ENCODE assay signal across 11 cellular contexts in the genomic region with DNA sequence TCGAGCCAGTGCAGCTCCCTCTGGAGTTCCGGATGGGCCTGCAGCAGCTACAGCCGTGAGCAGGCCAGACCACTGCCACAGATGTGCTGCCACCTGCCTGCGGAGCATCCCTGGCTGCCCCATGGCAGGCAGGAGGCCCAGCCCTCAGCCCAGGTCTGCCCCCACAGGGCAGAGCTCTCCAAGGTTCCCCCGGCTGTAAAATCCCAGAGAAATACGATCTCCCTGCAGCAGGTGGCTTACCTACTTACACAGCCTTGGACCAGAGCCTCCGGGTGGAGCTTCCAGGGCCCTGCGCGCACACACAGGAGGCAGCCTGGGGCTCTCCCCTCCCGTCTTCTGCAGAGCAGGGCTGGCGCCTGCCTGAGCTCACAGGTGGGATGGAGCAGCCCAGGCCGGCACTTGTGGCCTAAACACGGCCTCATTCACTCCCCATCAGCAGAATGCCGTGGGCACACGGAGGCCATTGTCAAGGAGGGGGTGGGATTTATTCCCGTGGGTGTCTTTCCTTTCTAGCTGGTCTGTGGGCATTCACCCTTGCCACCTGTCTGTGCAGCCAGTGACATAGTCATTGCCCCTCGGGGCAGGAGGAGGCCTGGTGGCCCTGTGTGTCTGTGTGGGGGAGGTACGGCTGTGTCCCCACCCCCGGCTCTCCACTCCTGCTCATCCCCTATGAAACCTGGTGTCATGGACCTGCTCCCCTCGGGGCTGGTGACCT.
DNase-seq lines count a peak whose midpoint lies in the region; ATAC-seq and TF ChIP-seq lines count a peak whose summit lies in the region.
"Had no signal": no experiment of that assay in that cellular context is flagged by ENCODE, and none has a peak within 500 bp of the region (broad histone marks: within the 10 kb centered on the region; RNA-seq: fewer than 3 reads in every experiment).

No MANE protein-coding gene starts in this region.

- H3K27ac Mint-ChIP-seq in H9: 0 out of 7 replicates have a peak overlapping the region, but pooled peaks of 1 of the 3 experiments have one; percentile 40
- H3K27ac Mint-ChIP-seq: activated naive CD8-positive, alpha-beta T cell had no signal

- H3K9ac ChIP-seq in H9 (ENCODE audit: extremely low read depth, insufficient read length, low read length) (no peak overlapping the region), neuronal stem cell (ENCODE audit: low read depth, low read length, poor library complexity) (peak overlapping the region; percentile 60)

- no peaks in the 10 kb centered on the region for H3K27me3 Mint-ChIP-seq in H9 (ENCODE audit: low read depth)
- H3K27me3 Mint-ChIP-seq: activated naive CD8-positive, alpha-beta T cell had no signal

- peaks cover 44% of the 10 kb centered on the region for H3K36me3 ChIP-seq in WERI-Rb-1
- peaks cover 16 to 56% of the 10 kb centered on the region in 2 donors for H3K36me3 ChIP-seq in neuronal stem cell (replicated peaks in 1 of 2; ENCODE audit: control insufficient read depth in 2 of 2, insufficient read depth in 2 of 2, low read length in 2 of 2)
- H3K36me3 ChIP-seq: HAP-1 had no signal

- H3K18ac ChIP-seq in H9 (ENCODE audit: insufficient read length, low read depth, low read length) (no peak overlapping the region), neuronal stem cell (ENCODE audit: low read length) (peak overlapping the region; percentile 64)

- no peak overlapping the region for H3K23ac ChIP-seq in H9 (ENCODE audit: insufficient read length, low read depth, low read length)
- peak overlapping the region; percentile 85 for H3K23ac ChIP-seq in neuronal stem cell (ENCODE audit: low read depth, low read length, poor library complexity)

- H3T11ph ChIP-seq in H9 (ENCODE audit: low read length): no peak overlapping the region

- no peak overlapping the region for H3K4ac ChIP-seq in H9 (ENCODE audit: low read depth, low read length)
- H3K4ac ChIP-seq in neuronal stem cell (ENCODE audit: low read length): no peak overlapping the region

- ATAC-seq in HG03571 (IDR thresholded peaks at IDR 0.05; ENCODE audit: unreplicated experiment) (no peak), GM21717 (IDR thresholded peaks at IDR 0.05; ENCODE audit: unreplicated experiment) (no peak), HG02678 (IDR thresholded peaks at IDR 0.05; ENCODE audit: unreplicated experiment) (no peak)

- H4K91ac ChIP-seq in H9 (ENCODE audit: insufficient read length, low read depth, low read length) (no peak overlapping the region), neuronal stem cell (ENCODE audit: low read depth, low read length, poor library complexity) (no peak overlapping the region)

- no peak overlapping the region for H2AFZ ChIP-seq in H9 (ENCODE audit: low read length)
- H2AFZ ChIP-seq in neuronal stem cell (ENCODE audit: low read length): no peak overlapping the region

- H3K79me2 ChIP-seq in H9 (ENCODE audit: insufficient read depth, low read length): no peaks in the 10 kb centered on the region

- H3K4me2 ChIP-seq in H9 (ENCODE audit: insufficient read depth, insufficient read length, low read length) (no peak overlapping the region), neuronal stem cell (ENCODE audit: insufficient read depth, low read length, poor library complexity, severe bottlenecking) (no peak overlapping the region)

- no peak overlapping the region for H3K4me3 ChIP-seq in WERI-Rb-1 (ENCODE audit: low read depth, low read length)
- H3K4me3 ChIP-seq in neuronal stem cell (ENCODE audit: low read length in 2 of 2): no peak overlapping the region
- H3K4me3 ChIP-seq: HAP-1 had no signal

- peak; percentile 91 for DNase-seq in H9
- peak; percentile 85 for DNase-seq in NCI-H2107 (lab: John Stamatoyannopoulos, UW)
- peak; percentile 56 for DNase-seq in WERI-Rb-1
- DNase-seq in neuronal stem cell (ENCODE audit: low spot score): no peak
- DNase-seq: Karpas-422, retina had no signal

- no peak overlapping the region for H2BK12ac ChIP-seq in H9 (ENCODE audit: insufficient read length, low read depth, low read length)
- H2BK12ac ChIP-seq in neuronal stem cell (ENCODE audit: low read length): no peak overlapping the region

- no peak overlapping the region for H3K27ac ChIP-seq in H9 (ENCODE audit: insufficient read length, low read depth, low read length)
- no peak overlapping the region for H3K27ac ChIP-seq in WERI-Rb-1
- no peak overlapping the region for H3K27ac ChIP-seq in neuronal stem cell (replicated peaks; ENCODE audit: low read length)

- H3K4me1 Mint-ChIP-seq in H9: peaks cover 7 to 40% of the 10 kb centered on the region in 2 experiments; a peak in 3 of 4 replicates

- no peaks in the 10 kb centered on the region; a peak in 1 of 5 replicates for H3K9me3 Mint-ChIP-seq in H9

- H3K4me3 Mint-ChIP-seq in H9: no peak overlapping the region
- H3K4me3 Mint-ChIP-seq: activated naive CD8-positive, alpha-beta T cell had no signal

- H2BK20ac ChIP-seq in H9 (ENCODE audit: low read depth, low read length, poor library complexity, severe bottlenecking): no peak overlapping the region

- no peak overlapping the region for H3K14ac ChIP-seq in H9 (ENCODE audit: insufficient read depth, low read length)
- H3K14ac ChIP-seq in neuronal stem cell (ENCODE audit: low read length): peak overlapping the region; percentile 82

- no peak overlapping the region for H4K5ac ChIP-seq in H9 (ENCODE audit: insufficient read length, low read depth, low read length)

- WGBS in H9 (ENCODE audit: extremely low coverage, insufficient read length, low lambda C conversion rate): no CpG with 5 or more reads among the region's 20 CpGs
- WGBS in neuronal stem cell (ENCODE audit: extremely low coverage in 2 of 2, insufficient read length in 2 of 2, insufficient replicate concordance in 1 of 2), 2 donors: no CpG with 5 or more reads among the region's 20 CpGs

- no peak overlapping the region for H2BK120ac ChIP-seq in H9 (ENCODE audit: low read depth, low read length, poor library complexity, severe bottlenecking)
- no peak overlapping the region for H2BK120ac ChIP-seq in neuronal stem cell (ENCODE audit: low read depth, low read length)

- no peaks in the 10 kb centered on the region for H3K4me1 ChIP-seq in H9 (ENCODE audit: insufficient read depth, low read length)
- peaks cover 9 to 24% of the 10 kb centered on the region in 2 donors for H3K4me1 ChIP-seq in neuronal stem cell (ENCODE audit: control insufficient read depth in 2 of 2, insufficient read depth in 1 of 2, low read depth in 1 of 2, low read length in 2 of 2)
- H3K4me1 ChIP-seq: HAP-1 had no signal

- no peak overlapping the region for H2AK5ac ChIP-seq in H9 (ENCODE audit: insufficient read length, low read length)
- peak overlapping the region; percentile 46 for H2AK5ac ChIP-seq in neuronal stem cell (ENCODE audit: low read depth, low read length)

- no peaks in the 10 kb centered on the region for H3K79me1 ChIP-seq in H9 (ENCODE audit: insufficient read depth, low read depth, low read length, poor library complexity, severe bottlenecking)
- peaks cover 5% of the 10 kb centered on the region for H3K79me1 ChIP-seq in neuronal stem cell (ENCODE audit: low read depth, low read length)

- H3K36me3 Mint-ChIP-seq in H9 (ENCODE audit: insufficient read depth in 1 of 3, low read depth in 3 of 3): peaks cover 0 to 17% (median 16%) of the 10 kb centered on the region in 3 experiments; a peak in 4 of 7 replicates

- H4K8ac ChIP-seq in H9 (replicated peaks; ENCODE audit: insufficient read length, low read depth, low read length) (no peak overlapping the region), neuronal stem cell (ENCODE audit: low read depth, low read length) (no peak overlapping the region)

- no peaks in the 10 kb centered on the region for H4K20me1 ChIP-seq in H9 (ENCODE audit: control insufficient read depth, insufficient read depth, insufficient read length)

- no peaks in the 10 kb centered on the region for H3K9me3 ChIP-seq in H9 (ENCODE audit: control insufficient read depth, low read depth, low read length)
- H3K9me3 ChIP-seq in WERI-Rb-1 (ENCODE audit: severe bottlenecking): no peaks in the 10 kb centered on the region
- no peaks in the 10 kb centered on the region for H3K9me3 ChIP-seq in neuronal stem cell (replicated peaks in 1 of 2; ENCODE audit: control insufficient read depth in 2 of 2, insufficient read depth in 1 of 2, low read depth in 1 of 2, low read length in 2 of 2)
- H3K9me3 ChIP-seq: HAP-1 had no signal

- no peaks in the 10 kb centered on the region for H3K23me2 ChIP-seq in H9 (ENCODE audit: insufficient read length, low read depth, low read length, poor library complexity, severe bottlenecking)

- no peak overlapping the region for H3K56ac ChIP-seq in H9 (ENCODE audit: insufficient read length, low read depth, low read length)

- TF ChIP-seq CTCF in H9 (conservative IDR thresholded peaks at IDR 0.05) (peak; percentile 66), WERI-Rb-1 (IDR thresholded peaks at IDR 0.05; ENCODE audit: low read depth, low read length) (peak; percentile 35)

- H2BK5ac ChIP-seq in H9 (ENCODE audit: insufficient read length, low read length): no peak overlapping the region
- peak overlapping the region; percentile 66 for H2BK5ac ChIP-seq in neuronal stem cell (ENCODE audit: low read length)

- H3K27me3 ChIP-seq in H9 (ENCODE audit: insufficient read depth, low read length) (no peaks in the 10 kb centered on the region), WERI-Rb-1 (ENCODE audit: insufficient read depth, low read depth, severe bottlenecking) (no peaks in the 10 kb centered on the region), neuronal stem cell (ENCODE audit: control insufficient read depth in 3 of 3, insufficient read depth in 3 of 3, low read depth in 1 of 3, low read length in 3 of 3) (no peaks in the 10 kb centered on the region)

- H2BK15ac ChIP-seq in H9 (ENCODE audit: low read depth, low read length) (no peak overlapping the region), neuronal stem cell (ENCODE audit: low read length) (no peak overlapping the region)
